8 cellular contexts compared by ENCODE assay signal in the genomic region with DNA sequence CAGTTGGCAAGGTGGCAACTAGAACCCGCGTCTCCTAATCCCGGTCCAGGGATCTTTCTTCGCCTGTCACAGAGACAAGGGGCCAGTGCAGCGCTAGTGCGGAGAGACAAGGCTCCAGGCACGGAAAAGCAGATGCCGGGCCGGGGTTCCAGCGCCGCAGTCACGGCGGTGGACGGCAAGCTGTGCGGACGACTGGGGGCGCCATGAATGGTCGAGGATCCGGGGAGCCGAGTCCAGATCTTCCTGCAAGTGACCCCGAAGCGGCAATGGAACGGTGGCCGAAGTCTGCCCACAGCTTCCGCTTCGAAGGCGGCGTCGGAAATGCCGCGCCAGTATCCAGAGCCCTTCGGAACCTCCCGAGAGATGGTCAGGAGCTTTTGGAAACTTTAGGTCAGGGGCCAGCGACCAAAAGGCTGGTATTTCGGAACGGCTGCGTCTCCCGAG. TPM values are rescaled to one million over a fixed set of nuclear protein-coding genes. Genes with fewer than 3 reads are reported as not detected.
DNase-seq lines count a peak whose midpoint lies in the region; ATAC-seq, FAIRE-seq and TF ChIP-seq lines count a peak whose summit lies in the region.

No MANE protein-coding gene starts in this region.

- 0% methylated on average over 12 of the region's 38 CpGs for WGBS in suprapubic skin

- no peaks in the 10 kb centered on the region for H3K36me3 ChIP-seq in kidney (ENCODE audit: control insufficient read depth in 1 of 2, insufficient read depth in 2 of 2, low read length in 2 of 2)
- H3K36me3 ChIP-seq in suprapubic skin = no peaks in the 10 kb centered on the region

- no peak for FAIRE-seq in kidney (lab: Jason Lieb, UNC)

- peak overlapping the region; percentile 95 to 96 for H3K27ac ChIP-seq in kidney (ENCODE audit: low read depth in 2 of 2, low read length in 2 of 2)
- H3K27ac ChIP-seq in suprapubic skin = peak overlapping the region; percentile 97

- no peaks in the 10 kb centered on the region for H3K27me3 ChIP-seq in suprapubic skin

- DNase-seq in DMS 273 (lab: John Stamatoyannopoulos, UW; ENCODE audit: unreplicated experiment) = peak; percentile 69
- DNase-seq in DMS 273 treated with DMSO at 0.1 percent for 48 hours (lab: John Stamatoyannopoulos, UW) = no peak
- DNase-seq in KG1 (lab: John Stamatoyannopoulos, UW) = peak; percentile 62
- DNase-seq in astrocyte of the cerebellum (ENCODE audit: low read depth) = no peak
- no peak for DNase-seq in kidney
- peak in 1 of 2 donors; percentile 88 for DNase-seq in suprapubic skin (ENCODE audit: low spot score in 2 of 2)
- no peak for DNase-seq in kidney glomerular epithelial cell (lab: John Stamatoyannopoulos, UW)

- no peaks in the 10 kb centered on the region for H3K9me3 ChIP-seq in kidney (ENCODE audit: control insufficient read depth in 1 of 2, low read length in 2 of 2)
- no peaks in the 10 kb centered on the region for H3K9me3 ChIP-seq in suprapubic skin

- peaks cover 0 to 20% of the 10 kb centered on the region in 2 donors for H3K4me1 ChIP-seq in kidney (ENCODE audit: control insufficient read depth in 1 of 2, insufficient read depth in 1 of 2, low read depth in 1 of 2, low read length in 2 of 2)
- H3K4me1 ChIP-seq in suprapubic skin = peaks cover 32% of the 10 kb centered on the region

- H3K9ac ChIP-seq in kidney (ENCODE audit: low read length in 2 of 2) = peak overlapping the region; percentile 95 to 96

- TF ChIP-seq CTCF in astrocyte of the cerebellum (IDR thresholded peaks at IDR 0.05; ENCODE audit: low read depth, low read length, missing control alignments) (no peak), kidney (IDR thresholded peaks at IDR 0.05; ENCODE audit: borderline replicate concordance, extremely low read depth, insufficient read depth) (no peak), suprapubic skin (IDR thresholded peaks at IDR 0.05) (no peak)

- intact Hi-C loops in kidney (cut with DNase I) = no loop called here

- H3K4me3 ChIP-seq in astrocyte of the cerebellum (ENCODE audit: low read depth, low read length) (peak overlapping the region; percentile 99), kidney (ENCODE audit: low read length in 2 of 2) (peak overlapping the region; percentile 78 to 97), suprapubic skin (peak overlapping the region; percentile 91)

- TF ChIP-seq EP300 in suprapubic skin (IDR thresholded peaks at IDR 0.05) = no peak

- no peak for TF ChIP-seq POLR2A in suprapubic skin (IDR thresholded peaks at IDR 0.05)

- peak; percentile 25 for ATAC-seq in GM21619 (IDR thresholded peaks at IDR 0.05; ENCODE audit: unreplicated experiment)

- in situ Hi-C loops in astrocyte of the cerebellum (cut with HindIII; ENCODE audit: low sequenced_read_pairs) = no loop called here

RNA-seq across cellular contexts. Expression of gene FAF2, which starts 0.6 kb away (rescaled TPM):
- total RNA-seq in kidney = 31.7 TPM
- polyA plus RNA-seq in kidney (ENCODE audit: insufficient read depth, low read depth, low replicate concordance) = 11.1 TPM
- total RNA-seq in suprapubic skin = 10 to 100 TPM; 28.8 to 41.9 (median 37.1) TPM

RNA-seq across cellular contexts. Expression of gene CLTB, which starts 31.2 kb away (rescaled TPM):
- total RNA-seq in kidney (76.3 TPM), suprapubic skin (100 to 1,000 TPM; 298 to 644 (median 435) TPM)
- 151 TPM for polyA plus RNA-seq in kidney (ENCODE audit: insufficient read depth, low read depth, low replicate concordance)

RNA-seq across cellular contexts. Expression of gene HIGD2A, which starts 59.0 kb away (rescaled TPM):
- total RNA-seq in kidney (105 TPM), suprapubic skin (100 to 1,000 TPM; 119 to 173 (median 161) TPM)
- 344 TPM for polyA plus RNA-seq in kidney (ENCODE audit: insufficient read depth, low read depth, low replicate concordance)

RNA-seq across cellular contexts. Expression of gene NOP16, which starts 59.2 kb away (rescaled TPM):
- total RNA-seq in kidney = 18.1 TPM
- 32.1 TPM for polyA plus RNA-seq in kidney (ENCODE audit: insufficient read depth, low read depth, low replicate concordance)
- 10 to 100 TPM; 21.9 to 33.9 (median 30.5) TPM for total RNA-seq in suprapubic skin

Comparison
In these comparisons a context has a peak if more than half of its experiments do, and no peak if none do; other contexts are left out.
1. DNase-seq: peak in DMS 273 (single experiment) and KG1 (single experiment); none in DMS 273 treated with DMSO at 0.1 percent for 48 hours (single experiment), astrocyte of the cerebellum (single experiment), kidney (single experiment) and kidney glomerular epithelial cell (single experiment).
2. Peak in every context shown above with its lines, with median percentiles within 50 percentile points of each other: H3K4me3 ChIP-seq.